1 cellular context compared by ENCODE assay signal in the genomic region with DNA sequence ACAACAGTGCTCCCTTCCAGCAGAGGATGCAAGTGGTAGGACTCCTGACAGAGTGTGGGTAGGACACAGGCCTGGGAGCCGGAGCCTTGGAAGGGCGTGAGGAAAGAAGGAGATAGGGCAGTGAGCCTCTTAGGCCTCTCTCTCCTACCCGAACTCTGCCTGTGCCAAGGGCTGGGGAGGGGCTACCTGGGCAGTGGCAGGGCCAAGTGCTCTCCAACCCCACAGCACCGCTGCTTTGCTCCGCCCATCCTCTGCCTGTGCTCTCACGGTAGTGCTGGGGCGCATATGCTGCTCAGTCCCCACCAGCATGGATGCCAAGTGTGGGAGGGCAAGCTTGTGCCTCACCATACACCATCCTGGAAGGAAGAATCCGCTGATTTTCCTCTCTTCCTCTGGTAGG.
TF ChIP-seq lines count a peak whose summit lies in the region.

No MANE protein-coding gene starts in this region.

TF ChIP-seq in K562, 482 proteins besides CTCF, POLR2A, EP300 and RAD21:
- TF ChIP-seq EHMT2 (IDR thresholded peaks at IDR 0.05): no peak
- no peak for TF ChIP-seq HMGN3 (IDR thresholded peaks at IDR 0.05; ENCODE audit: borderline replicate concordance, extremely low read depth, insufficient read length, low read depth, low read length)
- TF ChIP-seq GATAD2B (IDR thresholded peaks at IDR 0.05; ENCODE audit: borderline replicate concordance): no peak
- no peak for TF ChIP-seq HINFP (tag; conservative IDR thresholded peaks at IDR 0.05; ENCODE audit: low read depth)
- no peak for TF ChIP-seq TEAD4 (IDR thresholded peaks at IDR 0.05; ENCODE audit: low read length)
- TF ChIP-seq TEAD4 (CRISPR knock-in tag; IDR thresholded peaks at IDR 0.05; ENCODE audit: borderline replicate concordance): peak; percentile 25; the same call in 1 of the 2 replicates
